1 cellular context compared by ENCODE assay signal in genomic region chr10:79128241-79128922, GRCh38.
TF ChIP-seq lines count a peak whose summit lies in the region.

No MANE protein-coding gene starts in this region.

TF ChIP-seq in HCT116, 20 proteins besides CTCF, POLR2A, EP300 and RAD21 (continued from another document):
- no peak for TF ChIP-seq MAX (IDR thresholded peaks at IDR 0.05)
- TF ChIP-seq YY1 (IDR thresholded peaks at IDR 0.05; ENCODE audit: extremely low read depth, insufficient replicate concordance, low read depth, low read length) = no peak
- TF ChIP-seq ZBTB33 (IDR thresholded peaks at IDR 0.05; ENCODE audit: extremely low read depth, insufficient replicate concordance, low read length) = no peak
- no peak for TF ChIP-seq REST (IDR thresholded peaks at IDR 0.05; ENCODE audit: low read depth)
- TF ChIP-seq ELF1 (IDR thresholded peaks at IDR 0.05; ENCODE audit: borderline replicate concordance, low read depth) = no peak
- no peak for TF ChIP-seq FOSL1 (IDR thresholded peaks at IDR 0.05; ENCODE audit: low read depth)
- TF ChIP-seq EZH2 (IDR thresholded peaks at IDR 0.05) = no peak
TF ChIP-seq in HCT116: peak in this region for 0.
